ENCODE assay signal across 21 cellular contexts in genomic region chr15:70810916-70811578, GRCh38. TPM values are rescaled to one million over a fixed set of nuclear protein-coding genes. Genes with fewer than 3 reads are reported as not detected.
DNase-seq lines count a peak whose midpoint lies in the region; ATAC-seq, FAIRE-seq and TF ChIP-seq lines count a peak whose summit lies in the region.
"Had no signal": no experiment of that assay in that cellular context is flagged by ENCODE, and none has a peak within 500 bp of the region (broad histone marks: within the 10 kb centered on the region; RNA-seq: fewer than 3 reads in every experiment).

No MANE protein-coding gene starts in this region.

- POLR2A ChIA-PET in A549 (lab: Yijun Ruan, JAX) (interaction anchor here (0.6 to 0.8 kb wide), 2 partner anchors 49 to 120 kb away, joined by 3 to 4 read pairs; no protein-coding TSS in a partner anchor), HEK293T (lab: Yijun Ruan, JAX) (interaction anchor here (1.0 kb wide), 1 partner anchor 47 kb away, joined by 4 read pairs; the partner anchor contains the start of gene UACA), WTC11 (lab: Charles Lee) (no interaction called here)

- no peak for TF ChIP-seq RAD21 in A549 (conservative IDR thresholded peaks at IDR 0.05 in 1 of 2, IDR thresholded peaks at IDR 0.05 in 1 of 2)

- ATAC-seq in A549: peak; percentile 51 to 62; a peak in 4 of 6 replicates
- ATAC-seq in WTC11: peak; percentile 56
- no peak for ATAC-seq in GM21528 (IDR thresholded peaks at IDR 0.05; ENCODE audit: low FRiP score, unreplicated experiment)

- H3K27ac Mint-ChIP-seq in WTC11: no peak overlapping the region
- no peak overlapping the region for H3K27ac Mint-ChIP-seq in activated naive CD4-positive, alpha-beta T cell treated with anti-CD3 and anti-CD28 coated beads for 36 hours

- H3K4me2 ChIP-seq in A549: no peak overlapping the region; the same call in 2 of the 3 replicates

- no peak for TF ChIP-seq EP300 in A549 (IDR thresholded peaks at IDR 0.05)

- CTCF ChIA-PET in A549 (lab: Yijun Ruan, JAX): interaction anchor here (0.7 to 8.4 kb wide), 45 partner anchors 13 to 629 kb away, joined by 3 to 274 read pairs (median 17); partner anchors contain the start of genes LARP6 and UACA
- CTCF ChIA-PET in HEK293T (lab: Yijun Ruan, JAX): interaction anchor here (0.8 to 2.4 kb wide), 12 partner anchors 11 to 147 kb away, joined by 3 to 16 read pairs (median 3); no protein-coding TSS in a partner anchor
- CTCF ChIA-PET in WTC11 (lab: Charles Lee): interaction anchor here (0.7 to 4.3 kb wide), 19 partner anchors 12 to 285 kb away, joined by 3 to 33 read pairs (median 4); partner anchors contain the start of gene UACA
- CTCF ChIA-PET in activated naive CD4-positive, alpha-beta T cell treated with anti-CD3 and anti-CD28 coated beads for 36 hours (lab: Charles Lee): interaction anchor here (0.6 to 2.6 kb wide), 17 partner anchors 10 to 1335 kb away, joined by 3 to 15 read pairs (median 5); partner anchors contain the start of gene UACA

- no peaks in the 10 kb centered on the region for H3K36me3 Mint-ChIP-seq in WTC11
- H3K36me3 Mint-ChIP-seq in activated naive CD4-positive, alpha-beta T cell treated with anti-CD3 and anti-CD28 coated beads for 36 hours (ENCODE audit: low read depth): no peaks in the 10 kb centered on the region

- H3K4me3 ChIP-seq in A549: no peak overlapping the region
- H3K4me3 ChIP-seq: HAP-1, K562 had no signal

- peaks cover 9% of the 10 kb centered on the region for H3K4me1 Mint-ChIP-seq in WTC11
- H3K4me1 Mint-ChIP-seq in activated naive CD4-positive, alpha-beta T cell treated with anti-CD3 and anti-CD28 coated beads for 36 hours (ENCODE audit: low read depth): no peaks in the 10 kb centered on the region

- WGBS in A549 (ENCODE audit: missing lambda C conversion rate): 87% methylated on average over 9 of the region's 9 CpGs

- H3K9me3 Mint-ChIP-seq in WTC11: peaks cover 7% of the 10 kb centered on the region
- no peaks in the 10 kb centered on the region for H3K9me3 Mint-ChIP-seq in activated naive CD4-positive, alpha-beta T cell treated with anti-CD3 and anti-CD28 coated beads for 36 hours

- no peak for FAIRE-seq in A549 (lab: Jason Lieb, UNC)
- FAIRE-seq: GM12892 had no signal

- no peaks in the 10 kb centered on the region; the same call in 1 of the 2 replicates for H3K27me3 Mint-ChIP-seq in WTC11 (ENCODE audit: low read depth)
- no peaks in the 10 kb centered on the region for H3K27me3 Mint-ChIP-seq in activated naive CD4-positive, alpha-beta T cell treated with anti-CD3 and anti-CD28 coated beads for 36 hours (ENCODE audit: low read depth)

- DNase-seq in A549 (ENCODE audit: low read depth in 1 of 2, low spot score in 1 of 2) (no peak), HEK293T (ENCODE audit: extremely low spot score) (no peak), WTC11 (ENCODE audit: low spot score) (no peak), lung microvascular endothelial cell (ENCODE audit: low read depth in 2 of 2) (peak; percentile 53 to 75), medulla oblongata (ENCODE audit: extremely low spot score) (no peak), A172 (ENCODE audit: low spot score) (no peak)
- DNase-seq in activated naive CD4-positive, alpha-beta T cell treated with anti-CD3 and anti-CD28 coated beads for 36 hours: no peak
- DNase-seq: GF-D8; NCI-H1436; NCI-H2029; NCI-H2171; NCI-H446 treated with DMSO at 0.1 percent for 48 hours; NK-92 treated with Interleukin-12 subunit alpha and Interleukin-12 subunit beta, amount 100 ng/mL, for 24 hours; OCI-M1; SHP77 had no signal

- TF ChIP-seq CTCF in A549 (IDR thresholded peaks at IDR 0.05) (no peak), WTC11 (IDR thresholded peaks at IDR 0.05) (no peak)

- H3K4me3 Mint-ChIP-seq in WTC11: no peak overlapping the region
- no peak overlapping the region for H3K4me3 Mint-ChIP-seq in activated naive CD4-positive, alpha-beta T cell treated with anti-CD3 and anti-CD28 coated beads for 36 hours

- H3K4me1 ChIP-seq in A549: peaks cover 26% of the 10 kb centered on the region

- H3K27ac ChIP-seq in A549: peak overlapping the region; percentile 53 to 76; a peak in 4 of 6 replicates
- H3K27ac ChIP-seq: C4-2B, HL-60 had no signal

- TF ChIP-seq POLR2A in A549 (IDR thresholded peaks at IDR 0.05; ENCODE audit: low read length): no peak

- no peaks in the 10 kb centered on the region for H3K9me3 ChIP-seq in A549
- H3K9me3 ChIP-seq: HAP-1 had no signal

- intact Hi-C loops in activated naive CD4-positive, alpha-beta T cell treated with anti-CD3 and anti-CD28 coated beads for 36 hours (cut with micrococcal nuclease): no loop called here

TF ChIP-seq in A549, 52 proteins besides CTCF, POLR2A, EP300 and RAD21 (continues in another document):
- TF ChIP-seq GATA3 (IDR thresholded peaks at IDR 0.05; ENCODE audit: borderline replicate concordance) (no peak), RNF2 (IDR thresholded peaks at IDR 0.05; ENCODE audit: borderline replicate concordance, low read depth) (no peak), ELK1 (IDR thresholded peaks at IDR 0.05; ENCODE audit: low read depth, low read length) (no peak), RARB (CRISPR knock-in tag; IDR thresholded peaks at IDR 0.05) (no peak), SMC3 (IDR thresholded peaks at IDR 0.05) (no peak), HOXB5 (CRISPR knock-in tag; IDR thresholded peaks at IDR 0.05) (no peak)

TF ChIP-seq in HEK293T, 16 proteins besides CTCF, POLR2A, EP300 and RAD21:
- TF ChIP-seq LEF1 (IDR thresholded peaks at IDR 0.05; ENCODE audit: borderline replicate concordance) (no peak), FOXK2 (IDR thresholded peaks at IDR 0.05) (no peak), PKNOX1 (IDR thresholded peaks at IDR 0.05) (0 out of 2 replicates have a peak, but pooled peaks have one; percentile 2), BHLHE40 (IDR thresholded peaks at IDR 0.05; ENCODE audit: borderline replicate concordance) (no peak)

TF ChIP-seq in WTC11, 78 proteins besides CTCF, POLR2A, EP300 and RAD21 (continues in another document):
- TF ChIP-seq ZNF263 (CRISPR knock-in tag; IDR thresholded peaks at IDR 0.05; ENCODE audit: low read depth): no peak
- TF ChIP-seq RORB (CRISPR knock-in tag; IDR thresholded peaks at IDR 0.05): no peak
- no peak for TF ChIP-seq GTF2I (CRISPR knock-in tag; conservative IDR thresholded peaks at IDR 0.05)
- no peak for TF ChIP-seq ZNF281 (CRISPR knock-in tag; IDR thresholded peaks at IDR 0.05)
- TF ChIP-seq ATF1 (CRISPR knock-in tag; IDR thresholded peaks at IDR 0.05): no peak
- no peak for TF ChIP-seq ESRRA (CRISPR knock-in tag; IDR thresholded peaks at IDR 0.05; ENCODE audit: borderline replicate concordance)
- TF ChIP-seq MYBL2 (CRISPR knock-in tag; IDR thresholded peaks at IDR 0.05): no peak
- no peak for TF ChIP-seq ZNF512 (CRISPR knock-in tag; IDR thresholded peaks at IDR 0.05; ENCODE audit: borderline replicate concordance)

RNA-seq across cellular contexts. Expression of gene LARP6, which starts 42.9 kb away (rescaled TPM):
- 120 and 158 TPM in 2 replicates for polyA plus RNA-seq in A549 (2011; rRNA removed)
- polyA plus RNA-seq in A549 (2012; cell fraction: cytosol; rRNA removed): 81.8 and 94.9 TPM in 2 replicates
- 31.4 and 55.5 TPM in 2 replicates for polyA plus RNA-seq in A549 (2012; cell fraction: nucleus; rRNA removed)
- 47.3 to 64.3 TPM (median 57.2 TPM) in 3 replicates for polyA plus RNA-seq in A549 (2017; fragmentation: RNase III; extraction: RNeasy Plus Mini Kit Qiagen cat#74134 plus additional on column Dnase treatment)
- polyA minus RNA-seq in A549 (2011; rRNA and poly(A)+ RNA removed): 72.1 and 73.2 TPM in 2 replicates
- 14.7 to 17.5 TPM (median 15.2 TPM) in 3 replicates for total RNA-seq in WTC11 (2021)
- total RNA-seq in lung microvascular endothelial cell: 7.1 and 11.8 TPM in 2 replicates
- total RNA-seq in activated naive CD4-positive, alpha-beta T cell treated with anti-CD3 and anti-CD28 coated beads for 36 hours: not detected
- total RNA-seq in A172 (2014; rRNA removed; shearing (Covaris generic)): 45.4 and 63.4 TPM in 2 replicates
- total RNA-seq: K562 had no signal
- polyA plus RNA-seq: K562 had no signal

RNA-seq across cellular contexts. Expression of gene UACA, which starts 47.7 kb away (rescaled TPM):
- polyA plus RNA-seq in A549 (2011; rRNA removed) (80.4 and 81.1 TPM in 2 replicates), A549 (2017; fragmentation: RNase III; extraction: RNeasy Plus Mini Kit Qiagen cat#74134 plus additional on column Dnase treatment) (31.9 to 39.4 TPM (median 33.5 TPM) in 3 replicates)
- 15.8 and 18.6 TPM in 2 replicates for polyA plus RNA-seq in A549 (2012; cell fraction: cytosol; rRNA removed)
- polyA plus RNA-seq in A549 (2012; cell fraction: nucleus; rRNA removed): 46.7 and 59.5 TPM in 2 replicates
- polyA minus RNA-seq in A549 (2011; rRNA and poly(A)+ RNA removed): 207 and 228 TPM in 2 replicates
- total RNA-seq in WTC11 (2021) (37.3 to 44.8 TPM (median 42.7 TPM) in 3 replicates), lung microvascular endothelial cell (102 and 189 TPM in 2 replicates)
- total RNA-seq in activated naive CD4-positive, alpha-beta T cell treated with anti-CD3 and anti-CD28 coated beads for 36 hours: 1 to 10 TPM; 3.9 to 5.3 TPM
- 16.8 and 18.6 TPM in 2 replicates for total RNA-seq in A172 (2014; rRNA removed; shearing (Covaris generic))

Comparison
In these comparisons a context has a peak if more than half of its experiments do, and no peak if none do; other contexts are left out.
1. DNase-seq: peak in lung microvascular endothelial cell (2 of 2); none in A549 (0 of 2), HEK293T (single experiment), WTC11 (single experiment), medulla oblongata (single experiment), activated naive CD4-positive, alpha-beta T cell treated with anti-CD3 and anti-CD28 coated beads for 36 hours (single experiment) and A172 (single experiment).